8 cellular contexts compared by ENCODE assay signal in genomic region chr10:14093735-14094484, GRCh38.
DNase-seq lines count a peak whose midpoint lies in the region; ATAC-seq and TF ChIP-seq lines count a peak whose summit lies in the region.

No MANE protein-coding gene starts in this region.

- no peaks in the 10 kb centered on the region for H3K36me3 Mint-ChIP-seq in Calu3 (ENCODE audit: insufficient read depth, unreplicated experiment)
- no peaks in the 10 kb centered on the region for H3K36me3 Mint-ChIP-seq in activated T-helper 17 cell treated with anti-CD3 and anti-CD28 coated beads, Interleukin-2, amount 50 U/mL, for 72 hours (ENCODE audit: low read depth)

- no peaks in the 10 kb centered on the region for H3K27me3 Mint-ChIP-seq in Calu3 (ENCODE audit: unreplicated experiment)
- peaks cover under 1% of the 10 kb centered on the region for H3K27me3 Mint-ChIP-seq in activated T-helper 17 cell treated with anti-CD3 and anti-CD28 coated beads, Interleukin-2, amount 50 U/mL, for 72 hours

- CTCF ChIA-PET in Calu3 (lab: Charles Lee): interaction anchor here (0.7 to 1.0 kb wide), 4 partner anchors 305 to 1514 kb away, joined by 3 to 8 read pairs (median 4); no protein-coding TSS in a partner anchor

- H3K4me3 Mint-ChIP-seq in Calu3 (ENCODE audit: low read depth, unreplicated experiment): no peak overlapping the region
- H3K4me3 Mint-ChIP-seq in activated T-helper 17 cell treated with anti-CD3 and anti-CD28 coated beads, Interleukin-2, amount 50 U/mL, for 72 hours: no peak overlapping the region

- ATAC-seq in GM18868 (IDR thresholded peaks at IDR 0.05; ENCODE audit: unreplicated experiment) (no peak), GM18511 (IDR thresholded peaks at IDR 0.05; ENCODE audit: unreplicated experiment) (no peak), HG02973 (IDR thresholded peaks at IDR 0.05; ENCODE audit: unreplicated experiment) (no peak)
- ATAC-seq in activated T-helper 17 cell treated with anti-CD3 and anti-CD28 coated beads, Interleukin-2, amount 50 U/mL, for 72 hours (replicated peaks): no peak

- no peak overlapping the region for H3K27ac Mint-ChIP-seq in Calu3 (ENCODE audit: unreplicated experiment)
- H3K27ac Mint-ChIP-seq in activated T-helper 17 cell treated with anti-CD3 and anti-CD28 coated beads, Interleukin-2, amount 50 U/mL, for 72 hours: no peak overlapping the region

- no peaks in the 10 kb centered on the region for H3K4me1 Mint-ChIP-seq in Calu3 (ENCODE audit: low read depth, unreplicated experiment)
- H3K4me1 Mint-ChIP-seq in activated T-helper 17 cell treated with anti-CD3 and anti-CD28 coated beads, Interleukin-2, amount 50 U/mL, for 72 hours: no peaks in the 10 kb centered on the region

- intact Hi-C loops in Calu3 (cut with micrococcal nuclease; ENCODE audit: unreplicated experiment): loop anchor here (1.0 kb wide), 1 partner anchor 307 kb away; no protein-coding TSS in a partner anchor

- no peak for TF ChIP-seq CTCF in Calu3 (IDR thresholded peaks at IDR 0.05; ENCODE audit: unreplicated experiment)

- no peaks in the 10 kb centered on the region for H3K9me3 Mint-ChIP-seq in Calu3 (ENCODE audit: low read depth, unreplicated experiment)
- no peaks in the 10 kb centered on the region for H3K9me3 Mint-ChIP-seq in activated T-helper 17 cell treated with anti-CD3 and anti-CD28 coated beads, Interleukin-2, amount 50 U/mL, for 72 hours

- no TSS peak for BruUV-seq in Calu3 (replicated peaks; lab: Mats Ljungman, UMichigan)

- DNase-seq in Calu3 (peak; percentile 14), M059J (ENCODE audit: low read depth) (peak; percentile 32), dedifferentiated amniotic fluid mesenchymal stem cell (ENCODE audit: extremely low spot score) (peak; percentile 61), midbrain (lab: John Stamatoyannopoulos, UW) (peak; percentile 57)
